Comparison of ENCODE assay signal across 19 cellular contexts in the genomic region with DNA sequence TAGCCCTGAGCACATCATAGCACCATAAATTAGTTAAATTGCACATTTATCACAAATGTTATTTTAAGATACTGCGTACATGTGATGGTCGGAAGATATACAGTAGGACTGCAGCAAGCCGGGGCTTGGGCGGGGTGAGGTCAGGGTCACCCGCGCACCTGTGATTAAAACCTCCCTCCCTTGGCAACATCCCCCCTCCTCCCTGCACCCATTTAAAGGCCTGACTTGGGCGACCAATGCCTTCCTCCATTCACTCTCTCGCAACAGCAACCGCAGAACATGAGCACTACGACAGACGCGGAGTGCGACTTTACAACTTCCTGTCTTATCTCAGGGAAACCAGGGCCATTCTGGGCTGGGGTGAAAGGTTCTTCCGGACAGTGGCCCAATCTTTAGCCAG.
"Had no signal": no experiment of that assay in that cellular context is flagged by ENCODE, and none has a peak within 500 bp of the region (broad histone marks: within the 10 kb centered on the region; RNA-seq: fewer than 3 reads in every experiment).

No MANE protein-coding gene starts in this region.

- H3K27ac ChIP-seq: left lung, lower lobe of right lung, tibial artery, upper lobe of left lung had no signal

- H3K27me3 ChIP-seq: dorsolateral prefrontal cortex, left lung, ovary, tibial artery, upper lobe of left lung had no signal

- FAIRE-seq: islet of Langerhans had no signal

- H3K4me1 ChIP-seq: left lung, lower lobe of right lung, tibial artery, upper lobe of left lung had no signal

- H3K36me3 ChIP-seq: ovary had no signal

- ATAC-seq: left lung; lower lobe of right lung; right cardiac atrium; stimulated activated memory B cell treated with anti-CD40 and anti-IgM and Interleukin-4, amounts not matched to agents 10 μg/mL and 1 μg/mL and 100 μg/mL, for 72 hours had no signal

- DNase-seq: cortex of kidney; effector CD8-positive, alpha-beta T cell; foreskin melanocyte; head of caudate nucleus; hippocampal formation; lower lobe of right lung; naive B cell; nucleus accumbens; stimulated activated CD4-positive, alpha-beta T cell treated with anti-CD3 and anti-CD28 coated beads, Interleukin-15, amount 100 ng/mL, for 24 hours; stimulated activated CD4-positive, alpha-beta T cell treated with anti-CD3 and anti-CD28 coated beads, Interleukin-1b, Interleukin-23, amount 100 ng/mL, for 48 hours; stimulated activated CD4-positive, alpha-beta T cell treated with anti-CD3 and anti-CD28 coated beads, Interleukin-4, amount 100 ng/mL, for 24 hours; upper lobe of left lung had no signal

- H3K9me3 ChIP-seq: left lung, lower lobe of right lung, ovary, tibial artery, upper lobe of left lung had no signal

- H3K4me3 ChIP-seq: dorsolateral prefrontal cortex, left lung, lower lobe of right lung, ovary, tibial artery, upper lobe of left lung had no signal
